1 cellular context compared by ENCODE assay signal in genomic region chr11:31956310-31956709, GRCh38.
TF ChIP-seq lines count a peak whose summit lies in the region.

No MANE protein-coding gene starts in this region.

TF ChIP-seq in GM12878, 131 proteins besides CTCF, POLR2A, EP300 and RAD21 (continued from another document):
- TF ChIP-seq ZBTB4 (CRISPR knock-in tag; IDR thresholded peaks at IDR 0.05) (no peak), ZZZ3 (IDR thresholded peaks at IDR 0.05; ENCODE audit: control insufficient read depth, insufficient read length, low read depth) (no peak), MLLT1 (IDR thresholded peaks at IDR 0.05) (no peak), ZNF687 (IDR thresholded peaks at IDR 0.05) (no peak), RELA (IDR thresholded peaks at IDR 0.05; ENCODE audit: borderline replicate concordance, partially characterized antibody) (no peak), MEF2A (IDR thresholded peaks at IDR 0.05; ENCODE audit: insufficient read depth, low read depth, low read length) (no peak), SIN3A (IDR thresholded peaks at IDR 0.05; ENCODE audit: low read depth, low read length) (no peak), EED (IDR thresholded peaks at IDR 0.05; ENCODE audit: low read depth) (no peak), MAX (IDR thresholded peaks at IDR 0.05; ENCODE audit: low read depth, low read length) (no peak), RELB (IDR thresholded peaks at IDR 0.05; ENCODE audit: low read depth) (no peak), SPI1 (IDR thresholded peaks at IDR 0.05; ENCODE audit: borderline replicate concordance, insufficient read depth, low read depth, low read length) (no peak), CBX5 (IDR thresholded peaks at IDR 0.05; ENCODE audit: low read depth) (no peak), NR2C1 (IDR thresholded peaks at IDR 0.05) (no peak)
